In genomic region chr7:155339474-155339873, GRCh38 we compare ENCODE assay signal across 27 cellular contexts. TPM values are rescaled to one million over a fixed set of nuclear protein-coding genes. Genes with fewer than 3 reads are reported as not detected.
DNase-seq lines count a peak whose midpoint lies in the region; ATAC-seq and TF ChIP-seq lines count a peak whose summit lies in the region.
"Had no signal": no experiment of that assay in that cellular context is flagged by ENCODE, and none has a peak within 500 bp of the region (broad histone marks: within the 10 kb centered on the region; RNA-seq: fewer than 3 reads in every experiment).

No MANE protein-coding gene starts in this region.

- H3K79me2 ChIP-seq in Loucy (ENCODE audit: insufficient read depth, low read length): no peaks in the 10 kb centered on the region

- H3K4me1 ChIP-seq in CD8-positive, alpha-beta memory T cell (ENCODE audit: insufficient read depth, low read length): peaks cover 13% of the 10 kb centered on the region
- peaks cover 29% of the 10 kb centered on the region for H3K4me1 ChIP-seq in Loucy (ENCODE audit: insufficient read depth, low read length, poor library complexity, severe bottlenecking)
- H3K4me1 ChIP-seq: foreskin keratinocyte, prostate gland had no signal

- POLR2A ChIA-PET in CD8-positive, alpha-beta memory T cell (lab: Charles Lee): no interaction called here

- H3K9me3 ChIP-seq in CD8-positive, alpha-beta memory T cell (ENCODE audit: low read length): no peaks in the 10 kb centered on the region
- H3K9me3 ChIP-seq in Loucy (ENCODE audit: insufficient read depth, low read depth, low read length): no peaks in the 10 kb centered on the region
- H3K9me3 ChIP-seq: esophagus squamous epithelium, prostate gland, SK-N-SH had no signal

- peaks cover 8 to 22% (median 9%) of the 10 kb centered on the region in 3 donors for H3K4me1 Mint-ChIP-seq in CD8-positive, alpha-beta memory T cell
- H3K4me1 Mint-ChIP-seq in stimulated activated effector memory CD8-positive, alpha-beta T cell treated with anti-CD3 and anti-CD28 coated beads, Interleukin-12 subunit alpha, Interleukin-12 subunit beta, amount 100 ng/mL, for 72 hours: peaks cover 25% of the 10 kb centered on the region
- H3K4me1 Mint-ChIP-seq: CD14-positive monocyte had no signal

- no peaks in the 10 kb centered on the region for H3K36me3 ChIP-seq in CD8-positive, alpha-beta memory T cell (ENCODE audit: insufficient read depth, low read length)
- no peaks in the 10 kb centered on the region for H3K36me3 ChIP-seq in Loucy (ENCODE audit: insufficient read depth, low read length)
- H3K36me3 ChIP-seq: esophagus squamous epithelium, prostate gland had no signal

- no peaks in the 10 kb centered on the region for H3K9me2 ChIP-seq in Loucy (replicated peaks; ENCODE audit: low read depth, low read length)
- H3K9me2 ChIP-seq: SK-N-SH had no signal

- H3K4me3 Mint-ChIP-seq in CD8-positive, alpha-beta memory T cell: peak overlapping the region in 6 of 7 donors; percentile 37 to 93 (median 72)
- peak overlapping the region; percentile 55 for H3K4me3 Mint-ChIP-seq in stimulated activated effector memory CD8-positive, alpha-beta T cell treated with anti-CD3 and anti-CD28 coated beads, Interleukin-12 subunit alpha, Interleukin-12 subunit beta, amount 100 ng/mL, for 72 hours
- H3K4me3 Mint-ChIP-seq: activated CD4-positive, alpha-beta memory T cell treated with anti-CD3 and anti-CD28 coated beads for 36 hours; CD14-positive monocyte had no signal

- H3K27ac Mint-ChIP-seq in CD8-positive, alpha-beta memory T cell: peak overlapping the region in 2 of 8 donors; percentile 7 to 91
- H3K27ac Mint-ChIP-seq in stimulated activated effector memory CD8-positive, alpha-beta T cell treated with anti-CD3 and anti-CD28 coated beads, Interleukin-12 subunit alpha, Interleukin-12 subunit beta, amount 100 ng/mL, for 72 hours: peak overlapping the region; percentile 52
- H3K27ac Mint-ChIP-seq: activated CD4-positive, alpha-beta memory T cell treated with anti-CD3 and anti-CD28 coated beads for 36 hours; CD14-positive monocyte had no signal

- no peaks in the 10 kb centered on the region for H3K36me3 Mint-ChIP-seq in CD8-positive, alpha-beta memory T cell
- no peaks in the 10 kb centered on the region for H3K36me3 Mint-ChIP-seq in stimulated activated effector memory CD8-positive, alpha-beta T cell treated with anti-CD3 and anti-CD28 coated beads, Interleukin-12 subunit alpha, Interleukin-12 subunit beta, amount 100 ng/mL, for 72 hours
- H3K36me3 Mint-ChIP-seq: activated CD4-positive, alpha-beta memory T cell treated with anti-CD3 and anti-CD28 coated beads for 36 hours; CD14-positive monocyte had no signal

- H4K20me1 ChIP-seq in Loucy (ENCODE audit: insufficient read depth, low read length, poor library complexity, severe bottlenecking): no peaks in the 10 kb centered on the region

- no peak overlapping the region for H3K27ac ChIP-seq in CD8-positive, alpha-beta memory T cell (ENCODE audit: low read depth, low read length)
- H3K27ac ChIP-seq: esophagus squamous epithelium, foreskin keratinocyte, prostate gland had no signal

- H3K4me2 ChIP-seq in Loucy (ENCODE audit: low read depth, low read length, poor library complexity, severe bottlenecking): peak overlapping the region; percentile 73
- H3K4me2 ChIP-seq: SK-N-SH had no signal

- H3F3A ChIP-seq in Loucy (ENCODE audit: low read depth): no peaks in the 10 kb centered on the region

- H3K4me3 ChIP-seq in CD8-positive, alpha-beta memory T cell (ENCODE audit: low read length): peak overlapping the region; percentile 49
- H3K4me3 ChIP-seq in Loucy (ENCODE audit: low read length, poor library complexity, severe bottlenecking): no peak overlapping the region
- H3K4me3 ChIP-seq: esophagus squamous epithelium, prostate gland had no signal

- CTCF ChIA-PET in CD8-positive, alpha-beta memory T cell (lab: Charles Lee): interaction anchor here (1.0 kb wide), 1 partner anchor 412 kb away, joined by 3 read pairs; no protein-coding TSS in a partner anchor

- no peak for ATAC-seq in stimulated activated effector memory CD8-positive, alpha-beta T cell treated with anti-CD3 and anti-CD28 coated beads, Interleukin-12 subunit alpha, Interleukin-12 subunit beta, amount 100 ng/mL, for 72 hours
- ATAC-seq: foreskin keratinocyte, HCT116, HepG2, left ventricle myocardium superior, Right ventricle myocardium inferior, sciatic nerve had no signal

- no peak for DNase-seq in CD8-positive, alpha-beta memory T cell
- DNase-seq in islet precursor cell: peak; percentile 46
- no peak for DNase-seq in stimulated activated effector memory CD8-positive, alpha-beta T cell treated with anti-CD3 and anti-CD28 coated beads, Interleukin-12 subunit alpha, Interleukin-12 subunit beta, amount 100 ng/mL, for 72 hours (ENCODE audit: low spot score in 2 of 2)
- no peak for DNase-seq in COLO668 (lab: John Stamatoyannopoulos, UW; ENCODE audit: unreplicated experiment)
- DNase-seq in 8988T: no peak
- DNase-seq in MV-4-11 (lab: John Stamatoyannopoulos, UW): no peak
- DNase-seq: dermis blood vessel endothelial cell, esophagus squamous epithelium, foreskin keratinocyte, Kasumi-1, left ventricle myocardium superior, NCI-H1436 treated with DMSO at 0.1 percent for 48 hours, NCI-H345, NCI-H69, nucleus accumbens, SK-N-SH, trophoblast cell had no signal

- peaks cover 12% of the 10 kb centered on the region for H3K27me3 ChIP-seq in CD8-positive, alpha-beta memory T cell (ENCODE audit: insufficient read depth, low read length, poor library complexity, severe bottlenecking)
- no peaks in the 10 kb centered on the region for H3K27me3 ChIP-seq in Loucy (ENCODE audit: insufficient read depth, low read length, poor library complexity, severe bottlenecking)

- H3K9me3 Mint-ChIP-seq in CD8-positive, alpha-beta memory T cell: no peaks in the 10 kb centered on the region
- H3K9me3 Mint-ChIP-seq in stimulated activated effector memory CD8-positive, alpha-beta T cell treated with anti-CD3 and anti-CD28 coated beads, Interleukin-12 subunit alpha, Interleukin-12 subunit beta, amount 100 ng/mL, for 72 hours: no peaks in the 10 kb centered on the region
- H3K9me3 Mint-ChIP-seq: activated CD4-positive, alpha-beta memory T cell treated with anti-CD3 and anti-CD28 coated beads for 36 hours; central memory CD8-positive, alpha-beta T cell; T-helper 1 cell treated with Interleukin-12 subunit alpha and Interleukin-12 subunit beta and Interleukin-4 antibody, amounts not matched to agents 30 μg/mL and 1 μg/mL, for 36 hours had no signal

- no peak overlapping the region for H2AFZ ChIP-seq in Loucy (ENCODE audit: low read length)

- peaks cover 3 to 8% of the 10 kb centered on the region in 2 donors for H3K27me3 Mint-ChIP-seq in CD8-positive, alpha-beta memory T cell
- H3K27me3 Mint-ChIP-seq: central memory CD8-positive, alpha-beta T cell had no signal

- H3K9ac ChIP-seq in Loucy (ENCODE audit: low read depth, low read length, poor library complexity, severe bottlenecking): peak overlapping the region; percentile 59
- H3K9ac ChIP-seq: SK-N-SH had no signal

- TF ChIP-seq CTCF in Loucy (conservative IDR thresholded peaks at IDR 0.05; ENCODE audit: low read length): no peak

RNA-seq across cellular contexts. Expression of gene INSIG1, which starts 41.8 kb away (rescaled TPM):
- total RNA-seq in CD8-positive, alpha-beta memory T cell: 10 to 100 TPM; 25.0 to 27.3 TPM
- 29.5 TPM for polyA plus RNA-seq in CD8-positive, alpha-beta memory T cell
